In the genomic region with DNA sequence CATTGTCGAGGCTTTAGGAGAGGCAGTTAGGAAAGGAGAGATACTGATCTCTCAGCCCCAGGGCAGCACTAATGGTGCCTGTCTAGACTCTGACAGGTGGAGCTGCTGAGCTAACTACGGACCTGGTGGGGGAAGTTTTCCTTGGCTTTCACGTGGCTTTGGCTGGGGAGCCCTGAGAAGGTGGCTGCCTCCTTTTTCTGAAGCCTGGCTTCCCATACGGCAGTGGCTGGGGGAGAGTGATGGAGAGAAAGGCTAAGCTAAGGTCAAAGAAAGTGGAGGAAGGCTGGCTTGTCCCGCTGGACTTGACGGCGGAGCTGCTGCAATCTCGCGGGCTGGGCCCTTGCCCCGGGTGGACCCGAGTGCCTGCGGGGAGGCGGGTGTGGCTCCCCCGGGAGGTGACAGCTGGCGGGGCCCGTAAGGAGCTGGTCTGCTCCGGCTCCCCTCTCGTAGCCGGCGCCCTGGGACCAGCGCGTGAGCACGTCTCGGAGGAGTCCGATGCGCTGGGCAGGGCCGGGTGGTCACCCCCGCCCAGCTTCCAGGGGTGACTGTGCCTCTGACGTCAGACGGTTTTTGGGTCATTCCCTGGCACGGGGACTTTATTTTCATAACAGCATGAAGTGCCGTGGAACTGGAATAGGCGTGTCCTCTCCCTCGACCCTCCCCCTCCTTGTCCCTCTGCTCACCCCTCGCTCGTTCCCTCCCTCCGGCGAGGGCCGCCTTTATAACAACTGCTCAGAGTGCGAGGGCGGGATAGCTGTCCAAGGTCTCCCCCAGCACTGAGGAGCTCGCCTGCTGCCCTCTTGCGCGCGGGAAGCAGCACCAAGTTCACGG, we compare ENCODE assay signal across 1 cellular context.
A peak's percentile ranks its signal among the peaks of the same experiment; 100 is the strongest.
TF ChIP-seq lines count a peak whose summit lies in the region.

A gene with protein sequence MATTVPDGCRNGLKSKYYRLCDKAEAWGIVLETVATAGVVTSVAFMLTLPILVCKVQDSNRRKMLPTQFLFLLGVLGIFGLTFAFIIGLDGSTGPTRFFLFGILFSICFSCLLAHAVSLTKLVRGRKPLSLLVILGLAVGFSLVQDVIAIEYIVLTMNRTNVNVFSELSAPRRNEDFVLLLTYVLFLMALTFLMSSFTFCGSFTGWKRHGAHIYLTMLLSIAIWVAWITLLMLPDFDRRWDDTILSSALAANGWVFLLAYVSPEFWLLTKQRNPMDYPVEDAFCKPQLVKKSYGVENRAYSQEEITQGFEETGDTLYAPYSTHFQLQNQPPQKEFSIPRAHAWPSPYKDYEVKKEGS (plus strand): TSS at position 748 of the 831 bp plus-strand sequence. CDS start 16,688 bp downstream, outside the sequence.

TF ChIP-seq in A549, 52 proteins besides CTCF, POLR2A, EP300 and RAD21 (continued from another document):
- TF ChIP-seq CEBPB (IDR thresholded peaks at IDR 0.05) (peak; percentile 23 to 64; a peak in 3 of 4 replicates), BHLHE40 (IDR thresholded peaks at IDR 0.05; ENCODE audit: low read depth, low read length) (peak; percentile 34; the same call in 1 of the 2 replicates), HOXB5 (CRISPR knock-in tag; IDR thresholded peaks at IDR 0.05) (peak; percentile 46; the same call in 1 of the 2 replicates), KDM1A (IDR thresholded peaks at IDR 0.05; ENCODE audit: low read depth) (no peak), PHF8 (IDR thresholded peaks at IDR 0.05; ENCODE audit: borderline replicate concordance, low read depth) (no peak; the same call in 1 of the 2 replicates), HDAC2 (IDR thresholded peaks at IDR 0.05) (no peak), MYC (IDR thresholded peaks at IDR 0.05; ENCODE audit: borderline replicate concordance, low read length) (peak; percentile 79), NFE2L2 (conservative IDR thresholded peaks at IDR 0.05; ENCODE audit: low read length) (no peak), EHF (CRISPR knock-in tag; IDR thresholded peaks at IDR 0.05) (peak; percentile 19; the same call in 1 of the 2 replicates), JUN (IDR thresholded peaks at IDR 0.05) (peak; percentile 87 to 95), HEYL (CRISPR knock-in tag; IDR thresholded peaks at IDR 0.05) (no peak), HOXA7 (CRISPR knock-in tag; IDR thresholded peaks at IDR 0.05) (no peak), KDM5A (IDR thresholded peaks at IDR 0.05) (no peak), ZSCAN20 (CRISPR knock-in tag; IDR thresholded peaks at IDR 0.05) (no peak), ZC3H11A (IDR thresholded peaks at IDR 0.05) (no peak), HOXB13 (CRISPR knock-in tag; IDR thresholded peaks at IDR 0.05; ENCODE audit: low read depth) (peak; percentile 77; the same call in 1 of the 2 replicates), TFCP2L1 (CRISPR knock-in tag; IDR thresholded peaks at IDR 0.05) (peak; percentile 69; the same call in 1 of the 2 replicates), SMC3 (IDR thresholded peaks at IDR 0.05) (peak; percentile 67), RFX5 (IDR thresholded peaks at IDR 0.05) (0 out of 2 replicates have a peak, but pooled peaks have one; percentile 20), MAFK (IDR thresholded peaks at IDR 0.05; ENCODE audit: partially characterized antibody) (no peak), EHMT2 (IDR thresholded peaks at IDR 0.05; ENCODE audit: low read depth) (no peak), NR3C1 (IDR thresholded peaks at IDR 0.05) (no peak), RCOR1 (IDR thresholded peaks at IDR 0.05; ENCODE audit: low read depth, low read length) (no peak), MAZ (IDR thresholded peaks at IDR 0.05; ENCODE audit: borderline replicate concordance, low read depth, low read length) (peak; percentile 75; the same call in 1 of the 2 replicates), RNF2 (IDR thresholded peaks at IDR 0.05; ENCODE audit: borderline replicate concordance, low read depth) (no peak)
- TF ChIP-seq, protein P1, sequence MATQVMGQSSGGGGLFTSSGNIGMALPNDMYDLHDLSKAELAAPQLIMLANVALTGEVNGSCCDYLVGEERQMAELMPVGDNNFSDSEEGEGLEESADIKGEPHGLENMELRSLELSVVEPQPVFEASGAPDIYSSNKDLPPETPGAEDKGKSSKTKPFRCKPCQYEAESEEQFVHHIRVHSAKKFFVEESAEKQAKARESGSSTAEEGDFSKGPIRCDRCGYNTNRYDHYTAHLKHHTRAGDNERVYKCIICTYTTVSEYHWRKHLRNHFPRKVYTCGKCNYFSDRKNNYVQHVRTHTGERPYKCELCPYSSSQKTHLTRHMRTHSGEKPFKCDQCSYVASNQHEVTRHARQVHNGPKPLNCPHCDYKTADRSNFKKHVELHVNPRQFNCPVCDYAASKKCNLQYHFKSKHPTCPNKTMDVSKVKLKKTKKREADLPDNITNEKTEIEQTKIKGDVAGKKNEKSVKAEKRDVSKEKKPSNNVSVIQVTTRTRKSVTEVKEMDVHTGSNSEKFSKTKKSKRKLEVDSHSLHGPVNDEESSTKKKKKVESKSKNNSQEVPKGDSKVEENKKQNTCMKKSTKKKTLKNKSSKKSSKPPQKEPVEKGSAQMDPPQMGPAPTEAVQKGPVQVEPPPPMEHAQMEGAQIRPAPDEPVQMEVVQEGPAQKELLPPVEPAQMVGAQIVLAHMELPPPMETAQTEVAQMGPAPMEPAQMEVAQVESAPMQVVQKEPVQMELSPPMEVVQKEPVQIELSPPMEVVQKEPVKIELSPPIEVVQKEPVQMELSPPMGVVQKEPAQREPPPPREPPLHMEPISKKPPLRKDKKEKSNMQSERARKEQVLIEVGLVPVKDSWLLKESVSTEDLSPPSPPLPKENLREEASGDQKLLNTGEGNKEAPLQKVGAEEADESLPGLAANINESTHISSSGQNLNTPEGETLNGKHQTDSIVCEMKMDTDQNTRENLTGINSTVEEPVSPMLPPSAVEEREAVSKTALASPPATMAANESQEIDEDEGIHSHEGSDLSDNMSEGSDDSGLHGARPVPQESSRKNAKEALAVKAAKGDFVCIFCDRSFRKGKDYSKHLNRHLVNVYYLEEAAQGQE (IDR thresholded peaks at IDR 0.05), result peak; percentile 71
- TF ChIP-seq, protein P2, sequence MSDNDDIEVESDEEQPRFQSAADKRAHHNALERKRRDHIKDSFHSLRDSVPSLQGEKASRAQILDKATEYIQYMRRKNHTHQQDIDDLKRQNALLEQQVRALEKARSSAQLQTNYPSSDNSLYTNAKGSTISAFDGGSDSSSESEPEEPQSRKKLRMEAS (IDR thresholded peaks at IDR 0.05), result peak; percentile 91
- TF ChIP-seq, protein P3, sequence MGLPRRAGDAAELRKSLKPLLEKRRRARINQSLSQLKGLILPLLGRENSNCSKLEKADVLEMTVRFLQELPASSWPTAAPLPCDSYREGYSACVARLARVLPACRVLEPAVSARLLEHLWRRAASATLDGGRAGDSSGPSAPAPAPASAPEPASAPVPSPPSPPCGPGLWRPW (IDR thresholded peaks at IDR 0.05), result no peak
- TF ChIP-seq, protein P4, sequence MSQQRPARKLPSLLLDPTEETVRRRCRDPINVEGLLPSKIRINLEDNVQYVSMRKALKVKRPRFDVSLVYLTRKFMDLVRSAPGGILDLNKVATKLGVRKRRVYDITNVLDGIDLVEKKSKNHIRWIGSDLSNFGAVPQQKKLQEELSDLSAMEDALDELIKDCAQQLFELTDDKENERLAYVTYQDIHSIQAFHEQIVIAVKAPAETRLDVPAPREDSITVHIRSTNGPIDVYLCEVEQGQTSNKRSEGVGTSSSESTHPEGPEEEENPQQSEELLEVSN (IDR thresholded peaks at IDR 0.05; ENCODE audit: borderline replicate concordance, low read depth), result peak; percentile 92
- TF ChIP-seq, protein P5, sequence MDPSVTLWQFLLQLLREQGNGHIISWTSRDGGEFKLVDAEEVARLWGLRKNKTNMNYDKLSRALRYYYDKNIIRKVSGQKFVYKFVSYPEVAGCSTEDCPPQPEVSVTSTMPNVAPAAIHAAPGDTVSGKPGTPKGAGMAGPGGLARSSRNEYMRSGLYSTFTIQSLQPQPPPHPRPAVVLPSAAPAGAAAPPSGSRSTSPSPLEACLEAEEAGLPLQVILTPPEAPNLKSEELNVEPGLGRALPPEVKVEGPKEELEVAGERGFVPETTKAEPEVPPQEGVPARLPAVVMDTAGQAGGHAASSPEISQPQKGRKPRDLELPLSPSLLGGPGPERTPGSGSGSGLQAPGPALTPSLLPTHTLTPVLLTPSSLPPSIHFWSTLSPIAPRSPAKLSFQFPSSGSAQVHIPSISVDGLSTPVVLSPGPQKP (IDR thresholded peaks at IDR 0.05; ENCODE audit: low read depth, low read length), result no peak
- TF ChIP-seq, protein P6, sequence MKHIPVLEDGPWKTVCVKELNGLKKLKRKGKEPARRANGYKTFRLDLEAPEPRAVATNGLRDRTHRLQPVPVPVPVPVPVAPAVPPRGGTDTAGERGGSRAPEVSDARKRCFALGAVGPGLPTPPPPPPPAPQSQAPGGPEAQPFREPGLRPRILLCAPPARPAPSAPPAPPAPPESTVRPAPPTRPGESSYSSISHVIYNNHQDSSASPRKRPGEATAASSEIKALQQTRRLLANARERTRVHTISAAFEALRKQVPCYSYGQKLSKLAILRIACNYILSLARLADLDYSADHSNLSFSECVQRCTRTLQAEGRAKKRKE (CRISPR knock-in tag; IDR thresholded peaks at IDR 0.05; ENCODE audit: low read depth), result no peak
- TF ChIP-seq, protein P7, sequence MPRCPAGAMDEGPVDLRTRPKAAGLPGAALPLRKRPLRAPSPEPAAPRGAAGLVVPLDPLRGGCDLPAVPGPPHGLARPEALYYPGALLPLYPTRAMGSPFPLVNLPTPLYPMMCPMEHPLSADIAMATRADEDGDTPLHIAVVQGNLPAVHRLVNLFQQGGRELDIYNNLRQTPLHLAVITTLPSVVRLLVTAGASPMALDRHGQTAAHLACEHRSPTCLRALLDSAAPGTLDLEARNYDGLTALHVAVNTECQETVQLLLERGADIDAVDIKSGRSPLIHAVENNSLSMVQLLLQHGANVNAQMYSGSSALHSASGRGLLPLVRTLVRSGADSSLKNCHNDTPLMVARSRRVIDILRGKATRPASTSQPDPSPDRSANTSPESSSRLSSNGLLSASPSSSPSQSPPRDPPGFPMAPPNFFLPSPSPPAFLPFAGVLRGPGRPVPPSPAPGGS (IDR thresholded peaks at IDR 0.05), result peak; percentile 94
